In the genomic region with DNA sequence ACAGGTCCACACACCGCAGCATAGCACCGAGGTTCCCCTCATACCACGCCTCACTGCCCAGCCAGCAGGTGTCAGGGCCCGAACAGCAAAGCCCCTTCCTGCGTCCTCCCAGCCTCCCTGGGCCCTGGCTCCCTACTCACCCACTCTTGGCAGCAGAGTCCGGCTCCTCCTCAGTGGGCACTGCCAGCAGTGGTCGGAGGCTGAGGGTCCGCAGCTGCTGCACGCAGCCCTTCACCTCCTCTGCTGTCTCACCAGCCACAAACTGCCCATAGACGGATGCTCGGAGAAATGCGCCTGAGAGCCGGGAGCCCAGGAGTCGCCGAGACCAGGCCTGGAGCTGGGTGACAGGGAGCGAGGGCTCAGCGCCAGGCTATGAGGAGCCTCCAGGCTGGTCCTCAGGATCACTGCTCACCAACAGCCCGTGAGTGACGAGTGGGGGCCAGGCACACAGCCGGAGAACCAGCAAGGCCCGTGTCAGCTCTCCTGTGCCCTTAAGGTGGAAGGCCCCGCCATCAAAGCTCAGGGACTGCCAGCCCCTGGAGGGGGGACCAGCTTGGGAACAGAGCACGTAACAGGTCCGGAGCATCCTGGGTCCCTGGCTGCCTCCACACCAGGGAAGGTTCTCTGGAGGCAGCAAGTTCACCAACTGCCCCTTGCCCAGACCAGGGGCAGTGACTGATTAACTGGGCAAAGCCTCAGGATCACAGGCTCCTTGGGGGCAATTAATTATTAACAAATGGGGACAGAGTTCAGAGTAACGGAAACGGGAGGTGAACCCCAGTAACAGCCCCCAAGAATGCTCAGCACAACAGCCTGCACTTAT, we compare ENCODE assay signal across 1 cellular context.
A peak's percentile ranks its signal among the peaks of the same experiment; 100 is the strongest.
TF ChIP-seq lines count a peak whose summit lies in the region.

A gene with protein sequence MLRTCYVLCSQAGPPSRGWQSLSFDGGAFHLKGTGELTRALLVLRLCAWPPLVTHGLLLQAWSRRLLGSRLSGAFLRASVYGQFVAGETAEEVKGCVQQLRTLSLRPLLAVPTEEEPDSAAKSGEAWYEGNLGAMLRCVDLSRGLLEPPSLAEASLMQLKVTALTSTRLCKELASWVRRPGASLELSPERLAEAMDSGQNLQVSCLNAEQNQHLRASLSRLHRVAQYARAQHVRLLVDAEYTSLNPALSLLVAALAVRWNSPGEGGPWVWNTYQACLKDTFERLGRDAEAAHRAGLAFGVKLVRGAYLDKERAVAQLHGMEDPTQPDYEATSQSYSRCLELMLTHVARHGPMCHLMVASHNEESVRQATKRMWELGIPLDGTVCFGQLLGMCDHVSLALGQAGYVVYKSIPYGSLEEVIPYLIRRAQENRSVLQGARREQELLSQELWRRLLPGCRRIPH (minus strand): TSS at position 626 of the 823 bp plus-strand sequence. CDS start 40 bp downstream, at position 586.

TF ChIP-seq in HepG2, 621 proteins besides CTCF, POLR2A, EP300 and RAD21 (continued from another document and continues in another):
- TF ChIP-seq, protein P1, sequence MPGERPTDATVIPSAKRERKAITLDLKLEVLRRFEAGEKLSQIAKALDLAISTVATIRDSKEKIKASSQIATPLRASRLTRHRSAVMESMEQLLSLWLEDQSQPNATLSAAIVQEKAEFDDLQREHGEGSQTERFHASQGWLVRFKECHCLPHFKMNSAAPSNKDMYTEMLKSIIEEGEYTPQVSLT (CRISPR knock-in tag; IDR thresholded peaks at IDR 0.05; ENCODE audit: borderline replicate concordance, low read depth) = no peak
- no peak for TF ChIP-seq MAF1 (CRISPR knock-in tag; IDR thresholded peaks at IDR 0.05; ENCODE audit: borderline replicate concordance)
- no peak for TF ChIP-seq PAWR (CRISPR knock-in tag; IDR thresholded peaks at IDR 0.05; ENCODE audit: borderline replicate concordance)
- TF ChIP-seq, protein P2, sequence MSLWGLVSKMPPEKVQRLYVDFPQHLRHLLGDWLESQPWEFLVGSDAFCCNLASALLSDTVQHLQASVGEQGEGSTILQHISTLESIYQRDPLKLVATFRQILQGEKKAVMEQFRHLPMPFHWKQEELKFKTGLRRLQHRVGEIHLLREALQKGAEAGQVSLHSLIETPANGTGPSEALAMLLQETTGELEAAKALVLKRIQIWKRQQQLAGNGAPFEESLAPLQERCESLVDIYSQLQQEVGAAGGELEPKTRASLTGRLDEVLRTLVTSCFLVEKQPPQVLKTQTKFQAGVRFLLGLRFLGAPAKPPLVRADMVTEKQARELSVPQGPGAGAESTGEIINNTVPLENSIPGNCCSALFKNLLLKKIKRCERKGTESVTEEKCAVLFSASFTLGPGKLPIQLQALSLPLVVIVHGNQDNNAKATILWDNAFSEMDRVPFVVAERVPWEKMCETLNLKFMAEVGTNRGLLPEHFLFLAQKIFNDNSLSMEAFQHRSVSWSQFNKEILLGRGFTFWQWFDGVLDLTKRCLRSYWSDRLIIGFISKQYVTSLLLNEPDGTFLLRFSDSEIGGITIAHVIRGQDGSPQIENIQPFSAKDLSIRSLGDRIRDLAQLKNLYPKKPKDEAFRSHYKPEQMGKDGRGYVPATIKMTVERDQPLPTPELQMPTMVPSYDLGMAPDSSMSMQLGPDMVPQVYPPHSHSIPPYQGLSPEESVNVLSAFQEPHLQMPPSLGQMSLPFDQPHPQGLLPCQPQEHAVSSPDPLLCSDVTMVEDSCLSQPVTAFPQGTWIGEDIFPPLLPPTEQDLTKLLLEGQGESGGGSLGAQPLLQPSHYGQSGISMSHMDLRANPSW (CRISPR knock-in tag; IDR thresholded peaks at IDR 0.05; ENCODE audit: borderline replicate concordance) = no peak; the same call in 1 of the 2 replicates
- TF ChIP-seq JUND (CRISPR knock-in tag; IDR thresholded peaks at IDR 0.05) = no peak
- TF ChIP-seq HNRNPK (IDR thresholded peaks at IDR 0.05; ENCODE audit: low read depth, low read length, poor library complexity, severe bottlenecking) = no peak
- TF ChIP-seq, protein P3, sequence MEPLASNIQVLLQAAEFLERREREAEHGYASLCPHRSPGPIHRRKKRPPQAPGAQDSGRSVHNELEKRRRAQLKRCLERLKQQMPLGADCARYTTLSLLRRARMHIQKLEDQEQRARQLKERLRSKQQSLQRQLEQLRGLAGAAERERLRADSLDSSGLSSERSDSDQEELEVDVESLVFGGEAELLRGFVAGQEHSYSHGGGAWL (CRISPR knock-in tag; IDR thresholded peaks at IDR 0.05) = no peak
- TF ChIP-seq TEAD3 (CRISPR knock-in tag; optimal IDR thresholded peaks at IDR 0.05; ENCODE audit: borderline replicate concordance) = peak; percentile 52
- TF ChIP-seq, protein P4, sequence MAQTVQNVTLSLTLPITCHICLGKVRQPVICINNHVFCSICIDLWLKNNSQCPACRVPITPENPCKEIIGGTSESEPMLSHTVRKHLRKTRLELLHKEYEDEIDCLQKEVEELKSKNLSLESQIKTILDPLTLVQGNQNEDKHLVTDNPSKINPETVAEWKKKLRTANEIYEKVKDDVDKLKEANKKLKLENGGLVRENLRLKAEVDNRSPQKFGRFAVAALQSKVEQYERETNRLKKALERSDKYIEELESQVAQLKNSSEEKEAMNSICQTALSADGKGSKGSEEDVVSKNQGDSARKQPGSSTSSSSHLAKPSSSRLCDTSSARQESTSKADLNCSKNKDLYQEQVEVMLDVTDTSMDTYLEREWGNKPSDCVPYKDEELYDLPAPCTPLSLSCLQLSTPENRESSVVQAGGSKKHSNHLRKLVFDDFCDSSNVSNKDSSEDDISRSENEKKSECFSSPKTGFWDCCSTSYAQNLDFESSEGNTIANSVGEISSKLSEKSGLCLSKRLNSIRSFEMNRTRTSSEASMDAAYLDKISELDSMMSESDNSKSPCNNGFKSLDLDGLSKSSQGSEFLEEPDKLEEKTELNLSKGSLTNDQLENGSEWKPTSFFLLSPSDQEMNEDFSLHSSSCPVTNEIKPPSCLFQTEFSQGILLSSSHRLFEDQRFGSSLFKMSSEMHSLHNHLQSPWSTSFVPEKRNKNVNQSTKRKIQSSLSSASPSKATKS (CRISPR knock-in tag; IDR thresholded peaks at IDR 0.05) = no peak
- TF ChIP-seq GABPA (IDR thresholded peaks at IDR 0.05; ENCODE audit: low read depth, low read length) = no peak
- TF ChIP-seq GABPA (CRISPR knock-in tag; IDR thresholded peaks at IDR 0.05; ENCODE audit: low read depth) = peak; percentile 64
- TF ChIP-seq, protein P5, sequence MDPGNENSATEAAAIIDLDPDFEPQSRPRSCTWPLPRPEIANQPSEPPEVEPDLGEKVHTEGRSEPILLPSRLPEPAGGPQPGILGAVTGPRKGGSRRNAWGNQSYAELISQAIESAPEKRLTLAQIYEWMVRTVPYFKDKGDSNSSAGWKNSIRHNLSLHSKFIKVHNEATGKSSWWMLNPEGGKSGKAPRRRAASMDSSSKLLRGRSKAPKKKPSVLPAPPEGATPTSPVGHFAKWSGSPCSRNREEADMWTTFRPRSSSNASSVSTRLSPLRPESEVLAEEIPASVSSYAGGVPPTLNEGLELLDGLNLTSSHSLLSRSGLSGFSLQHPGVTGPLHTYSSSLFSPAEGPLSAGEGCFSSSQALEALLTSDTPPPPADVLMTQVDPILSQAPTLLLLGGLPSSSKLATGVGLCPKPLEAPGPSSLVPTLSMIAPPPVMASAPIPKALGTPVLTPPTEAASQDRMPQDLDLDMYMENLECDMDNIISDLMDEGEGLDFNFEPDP (CRISPR knock-in tag; conservative IDR thresholded peaks at IDR 0.05) = no peak
- TF ChIP-seq ZNF841 (CRISPR knock-in tag; IDR thresholded peaks at IDR 0.05; ENCODE audit: borderline replicate concordance) = no peak
- no peak for TF ChIP-seq ZNF44 (CRISPR knock-in tag; IDR thresholded peaks at IDR 0.05)
- peak; percentile 20; the same call in 1 of the 2 replicates for TF ChIP-seq CEBPB (IDR thresholded peaks at IDR 0.05; ENCODE audit: borderline replicate concordance, low read depth, low read length)
- TF ChIP-seq, protein P6, sequence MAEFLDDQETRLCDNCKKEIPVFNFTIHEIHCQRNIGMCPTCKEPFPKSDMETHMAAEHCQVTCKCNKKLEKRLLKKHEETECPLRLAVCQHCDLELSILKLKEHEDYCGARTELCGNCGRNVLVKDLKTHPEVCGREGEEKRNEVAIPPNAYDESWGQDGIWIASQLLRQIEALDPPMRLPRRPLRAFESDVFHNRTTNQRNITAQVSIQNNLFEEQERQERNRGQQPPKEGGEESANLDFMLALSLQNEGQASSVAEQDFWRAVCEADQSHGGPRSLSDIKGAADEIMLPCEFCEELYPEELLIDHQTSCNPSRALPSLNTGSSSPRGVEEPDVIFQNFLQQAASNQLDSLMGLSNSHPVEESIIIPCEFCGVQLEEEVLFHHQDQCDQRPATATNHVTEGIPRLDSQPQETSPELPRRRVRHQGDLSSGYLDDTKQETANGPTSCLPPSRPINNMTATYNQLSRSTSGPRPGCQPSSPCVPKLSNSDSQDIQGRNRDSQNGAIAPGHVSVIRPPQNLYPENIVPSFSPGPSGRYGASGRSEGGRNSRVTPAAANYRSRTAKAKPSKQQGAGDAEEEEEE (CRISPR knock-in tag; IDR thresholded peaks at IDR 0.05; ENCODE audit: borderline replicate concordance) = no peak; the same call in 1 of the 2 replicates
- TF ChIP-seq, protein P7, sequence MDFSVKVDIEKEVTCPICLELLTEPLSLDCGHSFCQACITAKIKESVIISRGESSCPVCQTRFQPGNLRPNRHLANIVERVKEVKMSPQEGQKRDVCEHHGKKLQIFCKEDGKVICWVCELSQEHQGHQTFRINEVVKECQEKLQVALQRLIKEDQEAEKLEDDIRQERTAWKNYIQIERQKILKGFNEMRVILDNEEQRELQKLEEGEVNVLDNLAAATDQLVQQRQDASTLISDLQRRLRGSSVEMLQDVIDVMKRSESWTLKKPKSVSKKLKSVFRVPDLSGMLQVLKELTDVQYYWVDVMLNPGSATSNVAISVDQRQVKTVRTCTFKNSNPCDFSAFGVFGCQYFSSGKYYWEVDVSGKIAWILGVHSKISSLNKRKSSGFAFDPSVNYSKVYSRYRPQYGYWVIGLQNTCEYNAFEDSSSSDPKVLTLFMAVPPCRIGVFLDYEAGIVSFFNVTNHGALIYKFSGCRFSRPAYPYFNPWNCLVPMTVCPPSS (IDR thresholded peaks at IDR 0.05) = no peak
- TF ChIP-seq, protein P8, sequence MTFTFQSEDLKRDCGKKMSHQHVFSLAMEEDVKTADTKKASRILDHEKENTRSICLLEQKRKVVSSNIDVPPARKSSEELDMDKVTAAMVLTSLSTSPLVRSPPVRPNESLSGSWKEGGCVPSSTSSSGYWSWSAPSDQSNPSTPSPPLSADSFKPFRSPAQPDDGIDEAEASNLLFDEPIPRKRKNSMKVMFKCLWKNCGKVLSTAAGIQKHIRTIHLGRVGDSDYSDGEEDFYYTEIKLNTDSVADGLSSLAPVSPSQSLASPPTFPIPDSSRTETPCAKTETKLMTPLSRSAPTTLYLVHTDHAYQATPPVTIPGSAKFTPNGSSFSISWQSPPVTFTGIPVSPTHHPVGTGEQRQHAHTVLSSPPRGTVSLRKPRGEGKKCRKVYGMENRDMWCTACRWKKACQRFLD (CRISPR knock-in tag; IDR thresholded peaks at IDR 0.05; ENCODE audit: borderline replicate concordance) = no peak
- TF ChIP-seq ZC3H13 (CRISPR knock-in tag; IDR thresholded peaks at IDR 0.05) = peak; percentile 52; the same call in 1 of the 2 replicates
- TF ChIP-seq, protein P9, sequence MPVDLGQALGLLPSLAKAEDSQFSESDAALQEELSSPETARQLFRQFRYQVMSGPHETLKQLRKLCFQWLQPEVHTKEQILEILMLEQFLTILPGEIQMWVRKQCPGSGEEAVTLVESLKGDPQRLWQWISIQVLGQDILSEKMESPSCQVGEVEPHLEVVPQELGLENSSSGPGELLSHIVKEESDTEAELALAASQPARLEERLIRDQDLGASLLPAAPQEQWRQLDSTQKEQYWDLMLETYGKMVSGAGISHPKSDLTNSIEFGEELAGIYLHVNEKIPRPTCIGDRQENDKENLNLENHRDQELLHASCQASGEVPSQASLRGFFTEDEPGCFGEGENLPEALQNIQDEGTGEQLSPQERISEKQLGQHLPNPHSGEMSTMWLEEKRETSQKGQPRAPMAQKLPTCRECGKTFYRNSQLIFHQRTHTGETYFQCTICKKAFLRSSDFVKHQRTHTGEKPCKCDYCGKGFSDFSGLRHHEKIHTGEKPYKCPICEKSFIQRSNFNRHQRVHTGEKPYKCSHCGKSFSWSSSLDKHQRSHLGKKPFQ (CRISPR knock-in tag; IDR thresholded peaks at IDR 0.05; ENCODE audit: insufficient replicate concordance) = peak; percentile 67
- TF ChIP-seq SCMH1 (CRISPR knock-in tag; IDR thresholded peaks at IDR 0.05; ENCODE audit: borderline replicate concordance) = no peak
- no peak for TF ChIP-seq GLI4 (CRISPR knock-in tag; IDR thresholded peaks at IDR 0.05; ENCODE audit: borderline replicate concordance)
- TF ChIP-seq MXI1 (IDR thresholded peaks at IDR 0.05; ENCODE audit: borderline replicate concordance, low read depth, low read length) = 0 out of 3 replicates have a peak, but pooled peaks have one; percentile 52
- no peak; the same call in 1 of the 2 replicates for TF ChIP-seq ZNF501 (CRISPR knock-in tag; IDR thresholded peaks at IDR 0.05)
- TF ChIP-seq ZNF570 (CRISPR knock-in tag; IDR thresholded peaks at IDR 0.05; ENCODE audit: borderline replicate concordance) = no peak
- no peak for TF ChIP-seq ZNF768 (CRISPR knock-in tag; IDR thresholded peaks at IDR 0.05)
- no peak; the same call in 1 of the 2 replicates for TF ChIP-seq TMF1 (CRISPR knock-in tag; IDR thresholded peaks at IDR 0.05; ENCODE audit: low read depth)
- TF ChIP-seq MAFG (CRISPR knock-in tag; IDR thresholded peaks at IDR 0.05) = no peak
- peak; percentile 45; the same call in 1 of the 2 replicates for TF ChIP-seq ZSCAN9 (CRISPR knock-in tag; IDR thresholded peaks at IDR 0.05; ENCODE audit: borderline replicate concordance)
- no peak for TF ChIP-seq SIX1 (CRISPR knock-in tag; IDR thresholded peaks at IDR 0.05; ENCODE audit: borderline replicate concordance)
- TF ChIP-seq ELF4 (CRISPR knock-in tag; IDR thresholded peaks at IDR 0.05; ENCODE audit: borderline replicate concordance) = no peak
- no peak for TF ChIP-seq FIP1L1 (IDR thresholded peaks at IDR 0.05; ENCODE audit: borderline replicate concordance, insufficient read depth, low read depth, low read length)
- TF ChIP-seq NFE2 (CRISPR knock-in tag; IDR thresholded peaks at IDR 0.05) = no peak
- TF ChIP-seq KAT8 (CRISPR knock-in tag; IDR thresholded peaks at IDR 0.05) = no peak
